Comparison of ENCODE assay signal across 9 cellular contexts in the genomic region with DNA sequence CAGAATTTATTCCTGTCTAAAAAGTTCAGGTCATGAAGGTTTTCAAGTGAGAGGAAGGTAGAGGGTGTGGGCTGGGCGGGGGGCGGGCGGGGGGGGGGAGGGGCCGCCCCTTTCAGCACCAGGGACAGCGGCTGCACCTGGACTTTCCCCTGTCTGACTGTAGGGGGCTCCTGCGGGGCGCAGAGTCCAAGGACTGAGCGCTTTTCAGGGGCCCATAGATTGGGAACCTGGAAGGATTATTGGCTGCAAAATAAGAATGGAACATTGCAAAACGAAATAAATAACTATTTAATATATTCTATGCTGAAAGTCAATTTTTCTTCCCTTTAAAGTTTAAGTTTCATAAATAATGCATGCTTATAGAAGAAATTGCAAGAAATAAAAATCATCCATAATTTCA. TPM values are rescaled to one million over a fixed set of nuclear protein-coding genes. Genes with fewer than 3 reads are reported as not detected.
A peak's percentile ranks its signal among the peaks of the same experiment; 100 is the strongest.
DNase-seq lines count a peak whose midpoint lies in the region; ATAC-seq and TF ChIP-seq lines count a peak whose summit lies in the region.
"Had no signal": no experiment of that assay in that cellular context is flagged by ENCODE, and none has a peak within 500 bp of the region (broad histone marks: within the 10 kb centered on the region; RNA-seq: fewer than 3 reads in every experiment).

No MANE protein-coding gene starts in this region.

- no peak overlapping the region for H3K4me2 ChIP-seq in mesenchymal stem cell (ENCODE audit: low read length, poor library complexity, severe bottlenecking)

- H3K27me3 Mint-ChIP-seq in natural killer cell (ENCODE audit: low read depth in 2 of 2) (peaks cover 11 to 16% of the 10 kb centered on the region in 2 donors), type B pancreatic cell (no peaks in the 10 kb centered on the region)
- peaks cover 10% of the 10 kb centered on the region in 2 donors for H3K27me3 Mint-ChIP-seq in natural killer cell treated with Interleukin-12 subunit alpha and Interleukin-12 subunit beta and Interleukin-15 and Interleukin-18, amount 100 ng/mL, for 72 hours

- H3K14ac ChIP-seq in mesenchymal stem cell (ENCODE audit: low read length in 2 of 2), result no peak overlapping the region

- H2AK5ac ChIP-seq in mesenchymal stem cell (ENCODE audit: low read length, severe bottlenecking), result no peak overlapping the region

- no peak overlapping the region for H3K27ac ChIP-seq in coronary artery
- H3K27ac ChIP-seq in mesenchymal stem cell (ENCODE audit: low read length, poor library complexity, severe bottlenecking), result no peak overlapping the region
- H3K27ac ChIP-seq: parathyroid adenoma had no signal

- H3K27me3 ChIP-seq in mesenchymal stem cell (ENCODE audit: control insufficient read depth in 1 of 2, insufficient read depth in 1 of 2, low read length in 2 of 2), result peaks cover 0 to 30% of the 10 kb centered on the region in 2 experiments

- intact Hi-C loops in natural killer cell (cut with micrococcal nuclease), result loop anchor here (10.0 kb wide), 1 partner anchor 773 kb away; no protein-coding TSS in a partner anchor

- no peaks in the 10 kb centered on the region for H3K4me1 ChIP-seq in mesenchymal stem cell (ENCODE audit: control insufficient read depth, insufficient read depth, low read depth, low read length)
- H3K4me1 ChIP-seq: parathyroid adenoma had no signal

- H2BK12ac ChIP-seq in mesenchymal stem cell (ENCODE audit: low read length in 2 of 2), result no peak overlapping the region

- H3K4me3 Mint-ChIP-seq in natural killer cell, result no peak overlapping the region
- H3K4me3 Mint-ChIP-seq in natural killer cell treated with Interleukin-12 subunit alpha and Interleukin-12 subunit beta and Interleukin-15 and Interleukin-18, amount 100 ng/mL, for 72 hours, result no peak overlapping the region
- H3K4me3 Mint-ChIP-seq in type B pancreatic cell, result no peak overlapping the region

- H3K4me3 ChIP-seq in coronary artery (no peak overlapping the region), mesenchymal stem cell (ENCODE audit: insufficient read depth in 1 of 2, low read depth in 1 of 2, low read length in 2 of 2) (no peak overlapping the region)

- no peak overlapping the region for H3K4ac ChIP-seq in mesenchymal stem cell (ENCODE audit: low read depth in 1 of 2, low read length in 2 of 2)

- WGBS in mesenchymal stem cell, result no CpG with 5 or more reads among the region's 9 CpGs

- no peak overlapping the region for H3K23ac ChIP-seq in mesenchymal stem cell (ENCODE audit: low read length in 2 of 2)

- peaks cover 6 to 8% of the 10 kb centered on the region in 2 donors for H3K4me1 Mint-ChIP-seq in natural killer cell
- H3K4me1 Mint-ChIP-seq in natural killer cell treated with Interleukin-12 subunit alpha and Interleukin-12 subunit beta and Interleukin-15 and Interleukin-18, amount 100 ng/mL, for 72 hours (ENCODE audit: low read depth in 2 of 2), result peaks cover 4 to 6% of the 10 kb centered on the region in 2 donors
- no peaks in the 10 kb centered on the region for H3K4me1 Mint-ChIP-seq in type B pancreatic cell (ENCODE audit: unreplicated experiment)

- H2BK15ac ChIP-seq in mesenchymal stem cell (ENCODE audit: low read depth, poor library complexity, severe bottlenecking), result no peak overlapping the region

- no peaks in the 10 kb centered on the region for H3K79me1 ChIP-seq in mesenchymal stem cell (replicated peaks; ENCODE audit: low read length, poor library complexity, severe bottlenecking)

- TF ChIP-seq CTCF in natural killer cell (IDR thresholded peaks at IDR 0.05) (peak; percentile 46), coronary artery (IDR thresholded peaks at IDR 0.05) (no peak), type B pancreatic cell (conservative IDR thresholded peaks at IDR 0.05) (peak; percentile 44)

- H2AFZ ChIP-seq in mesenchymal stem cell (ENCODE audit: low read depth, low read length), result no peak overlapping the region
- H2AFZ ChIP-seq: parathyroid adenoma had no signal

- no peak overlapping the region for H3K18ac ChIP-seq in mesenchymal stem cell (ENCODE audit: low read depth in 1 of 2, low read length in 2 of 2)

- H3K9me3 Mint-ChIP-seq in natural killer cell (no peaks in the 10 kb centered on the region), type B pancreatic cell (no peaks in the 10 kb centered on the region)
- no peaks in the 10 kb centered on the region for H3K9me3 Mint-ChIP-seq in natural killer cell treated with Interleukin-12 subunit alpha and Interleukin-12 subunit beta and Interleukin-15 and Interleukin-18, amount 100 ng/mL, for 72 hours

- peak in 2 of 3 donors; percentile 68 to 74 for ATAC-seq in natural killer cell
- no peak for ATAC-seq in natural killer cell treated with Interleukin-12 subunit alpha and Interleukin-12 subunit beta and Interleukin-15 and Interleukin-18, amount 100 ng/mL, for 72 hours

- no peak overlapping the region for H2BK120ac ChIP-seq in mesenchymal stem cell (ENCODE audit: low read depth, low read length)

- no peak overlapping the region for H3K27ac Mint-ChIP-seq in natural killer cell
- H3K27ac Mint-ChIP-seq in natural killer cell treated with Interleukin-12 subunit alpha and Interleukin-12 subunit beta and Interleukin-15 and Interleukin-18, amount 100 ng/mL, for 72 hours, result no peak overlapping the region
- H3K27ac Mint-ChIP-seq in type B pancreatic cell, result no peak overlapping the region

- no peaks in the 10 kb centered on the region for H3K9me3 ChIP-seq in mesenchymal stem cell (ENCODE audit: control insufficient read depth, low read length)

- H3K9ac ChIP-seq in mesenchymal stem cell (ENCODE audit: low read length), result no peak overlapping the region
- H3K9ac ChIP-seq: parathyroid adenoma had no signal

- H2BK5ac ChIP-seq in mesenchymal stem cell (ENCODE audit: low read depth, low read length, poor library complexity, severe bottlenecking), result no peak overlapping the region

- no peak overlapping the region for H4K91ac ChIP-seq in mesenchymal stem cell (ENCODE audit: low read length)

- H4K8ac ChIP-seq in mesenchymal stem cell (ENCODE audit: low read length), result no peak overlapping the region

- H3K36me3 Mint-ChIP-seq in natural killer cell (no peaks in the 10 kb centered on the region), type B pancreatic cell (no peaks in the 10 kb centered on the region)
- H3K36me3 Mint-ChIP-seq in natural killer cell treated with Interleukin-12 subunit alpha and Interleukin-12 subunit beta and Interleukin-15 and Interleukin-18, amount 100 ng/mL, for 72 hours, result no peaks in the 10 kb centered on the region

- no peaks in the 10 kb centered on the region for H3K36me3 ChIP-seq in mesenchymal stem cell (ENCODE audit: control insufficient read depth in 1 of 2, insufficient read depth in 2 of 2, low read depth in 1 of 2, low read length in 2 of 2)

- DNase-seq in natural killer cell (no peak), OCI-M1 (lab: John Stamatoyannopoulos, UW) (peak; percentile 45), coronary artery (ENCODE audit: low spot score) (peak; percentile 40), type B pancreatic cell (ENCODE audit: extremely low spot score, unreplicated experiment) (no peak), mesenchymal stem cell (no peak), T1000 (lab: John Stamatoyannopoulos, UW) (no peak), NCI-H774 (lab: John Stamatoyannopoulos, UW) (no peak)
- DNase-seq in natural killer cell treated with Interleukin-12 subunit alpha and Interleukin-12 subunit beta and Interleukin-15 and Interleukin-18, amount 100 ng/mL, for 72 hours (ENCODE audit: low spot score), result no peak

RNA-seq across cellular contexts. Expression of a gene that starts 8.9 kb away (rescaled TPM):
- total RNA-seq in natural killer cell (1 to 10 TPM in 1 of 3 donors, under 1 TPM in 1, not detected in 1; 0.07 to 3.4 TPM), type B pancreatic cell (ENCODE audit: low replicate concordance) (0.40 and 0.56 TPM in 2 replicates)
- under 1 TPM in 1 of 2 donors, not detected in 1; 0.12 TPM for total RNA-seq in natural killer cell treated with Interleukin-12 subunit alpha and Interleukin-12 subunit beta and Interleukin-15 and Interleukin-18, amount 100 ng/mL, for 72 hours
- not detected for polyA plus RNA-seq in mesenchymal stem cell (2013, experiment 1 of 2)
- not detected for polyA plus RNA-seq in mesenchymal stem cell (2013, experiment 2 of 2)

RNA-seq across cellular contexts. Expression of a gene that starts 16.8 kb away (rescaled TPM):
- total RNA-seq in natural killer cell (not detected), type B pancreatic cell (ENCODE audit: low replicate concordance) (not detected in 2 replicates)
- not detected for total RNA-seq in natural killer cell treated with Interleukin-12 subunit alpha and Interleukin-12 subunit beta and Interleukin-15 and Interleukin-18, amount 100 ng/mL, for 72 hours
- not detected for polyA plus RNA-seq in mesenchymal stem cell (2013, experiment 1 of 2)
- not detected for polyA plus RNA-seq in mesenchymal stem cell (2013, experiment 2 of 2)

RNA-seq across cellular contexts. Expression of a gene that starts 41.1 kb away (rescaled TPM):
- 1 to 10 TPM in 1 of 3 donors, under 1 TPM in 1, not detected in 1; 0.43 to 3.9 TPM for total RNA-seq in natural killer cell
- not detected for total RNA-seq in natural killer cell treated with Interleukin-12 subunit alpha and Interleukin-12 subunit beta and Interleukin-15 and Interleukin-18, amount 100 ng/mL, for 72 hours
- total RNA-seq in type B pancreatic cell (ENCODE audit: low replicate concordance), result 0.52 and 1.2 TPM in 2 replicates
- polyA plus RNA-seq in mesenchymal stem cell (2013, experiment 1 of 2), result not detected
- not detected for polyA plus RNA-seq in mesenchymal stem cell (2013, experiment 2 of 2)

Comparison
In these comparisons a context has a peak if more than half of its experiments do, and no peak if none do; other contexts are left out.
1. ATAC-seq: peak in natural killer cell (2 of 3); none in natural killer cell treated with Interleukin-12 subunit alpha and Interleukin-12 subunit beta and Interleukin-15 and Interleukin-18, amount 100 ng/mL, for 72 hours (0 of 2).
2. DNase-seq: peak in OCI-M1 (single experiment) and coronary artery (single experiment); none in natural killer cell (single experiment), natural killer cell treated with Interleukin-12 subunit alpha and Interleukin-12 subunit beta and Interleukin-15 and Interleukin-18, amount 100 ng/mL, for 72 hours (single experiment), type B pancreatic cell (single experiment), mesenchymal stem cell (single experiment), T1000 (single experiment) and NCI-H774 (single experiment).